16 cellular contexts compared by ENCODE assay signal in genomic region chr20:25579081-25579770, GRCh38. TPM values are rescaled to one million over a fixed set of nuclear protein-coding genes. Genes with fewer than 3 reads are reported as not detected.
DNase-seq lines count a peak whose midpoint lies in the region; TF ChIP-seq lines count a peak whose summit lies in the region.
"Had no signal": no experiment of that assay in that cellular context is flagged by ENCODE, and none has a peak within 500 bp of the region (broad histone marks: within the 10 kb centered on the region; RNA-seq: fewer than 3 reads in every experiment).

No MANE protein-coding gene starts in this region.

- no peaks in the 10 kb centered on the region for H3K9me3 ChIP-seq in WERI-Rb-1 (ENCODE audit: severe bottlenecking)
- H3K9me3 ChIP-seq: gastroesophageal sphincter had no signal

- peaks cover 39% of the 10 kb centered on the region for H3K36me3 ChIP-seq in WERI-Rb-1

- no peak overlapping the region for H3K4me3 ChIP-seq in WERI-Rb-1 (ENCODE audit: low read depth, low read length)
- H3K4me3 ChIP-seq: gastroesophageal sphincter had no signal

- TF ChIP-seq RAD21 in Ishikawa (IDR thresholded peaks at IDR 0.05; ENCODE audit: low read depth) = no peak

- DNase-seq in DMS79 treated with DMSO at 0.1 percent for 48 hours (lab: John Stamatoyannopoulos, UW) = peak; percentile 9
- DNase-seq in astrocyte of the hippocampus (ENCODE audit: low read depth, low spot score) = peak; percentile 51
- DNase-seq in myocyte (ENCODE audit: low read depth) = peak; percentile 81
- no peak for DNase-seq in WERI-Rb-1
- no peak for DNase-seq in NK-92 treated with Interleukin-12 subunit alpha and Interleukin-12 subunit beta, amount 100 ng/mL, for 24 hours (lab: John Stamatoyannopoulos, UW)
- DNase-seq in NCI-H69 (lab: John Stamatoyannopoulos, UW) = no peak
- no peak for DNase-seq in activated CD4-positive, alpha-beta T cell treated with anti-CD3 and anti-CD28 coated beads for 48 hours
- DNase-seq: activated CD8-positive, alpha-beta memory T cell treated with anti-CD3 and anti-CD28 coated beads for 24 hours; Calu3; HCEC 1CT; NCI-H1694 treated with DMSO at 0.1 percent for 48 hours; RPMI8226; stimulated activated CD4-positive, alpha-beta T cell treated with anti-CD3 and anti-CD28 coated beads, Interleukin-4, amount 100 ng/mL, for 1 hour; T-helper 1 cell had no signal

- TF ChIP-seq CTCF in WERI-Rb-1 (IDR thresholded peaks at IDR 0.05; ENCODE audit: low read depth, low read length) = no peak

- no peak overlapping the region for H3K27ac ChIP-seq in WERI-Rb-1
- H3K27ac ChIP-seq: gastroesophageal sphincter had no signal

- TF ChIP-seq EP300 in Ishikawa (IDR thresholded peaks at IDR 0.05; ENCODE audit: borderline replicate concordance) = no peak

- H3K27me3 ChIP-seq in WERI-Rb-1 (ENCODE audit: insufficient read depth, low read depth, severe bottlenecking) = no peaks in the 10 kb centered on the region
- H3K27me3 ChIP-seq: gastroesophageal sphincter had no signal

TF ChIP-seq in Ishikawa, 13 proteins besides CTCF, POLR2A, EP300 and RAD21:
- TF ChIP-seq TCF12 (IDR thresholded peaks at IDR 0.05; ENCODE audit: low read depth) (peak; percentile 24; the same call in 1 of the 2 replicates), EGR1 (IDR thresholded peaks at IDR 0.05) (no peak), MAX (IDR thresholded peaks at IDR 0.05) (0 out of 2 replicates have a peak, but pooled peaks have one; percentile 15), FOXM1 (IDR thresholded peaks at IDR 0.05; ENCODE audit: borderline replicate concordance, low read depth) (no peak), USF1 (IDR thresholded peaks at IDR 0.05) (no peak), NFIC (IDR thresholded peaks at IDR 0.05) (no peak), TAF1 (IDR thresholded peaks at IDR 0.05; ENCODE audit: low read depth) (no peak), ZBTB7A (IDR thresholded peaks at IDR 0.05; ENCODE audit: low read depth) (no peak), YY1 (IDR thresholded peaks at IDR 0.05; ENCODE audit: low read depth) (no peak), CEBPB (IDR thresholded peaks at IDR 0.05) (no peak), CREB1 (IDR thresholded peaks at IDR 0.05; ENCODE audit: low read depth) (no peak), REST (IDR thresholded peaks at IDR 0.05; ENCODE audit: low read depth) (no peak), TEAD4 (IDR thresholded peaks at IDR 0.05) (peak; percentile 49)

RNA-seq across cellular contexts. Expression of gene NINL, which starts 6.1 kb away (rescaled TPM):
- 4.7 and 6.3 TPM in 2 replicates for total RNA-seq in myocyte
- 4.9 TPM for polyA plus RNA-seq in myocyte (2012)

RNA-seq across cellular contexts. Expression of gene NANP, which starts 44.6 kb away (rescaled TPM):
- 7.0 and 9.9 TPM in 2 replicates for total RNA-seq in myocyte
- polyA plus RNA-seq in myocyte (2012) = 3.7 TPM

Comparison
In these comparisons a context has a peak if more than half of its experiments do, and no peak if none do; other contexts are left out.
1. DNase-seq: peak in DMS79 treated with DMSO at 0.1 percent for 48 hours (single experiment), astrocyte of the hippocampus (single experiment) and myocyte (single experiment); none in WERI-Rb-1 (single experiment), NK-92 treated with Interleukin-12 subunit alpha and Interleukin-12 subunit beta, amount 100 ng/mL, for 24 hours (single experiment), NCI-H69 (single experiment) and activated CD4-positive, alpha-beta T cell treated with anti-CD3 and anti-CD28 coated beads for 48 hours (single experiment).